Comparison of ENCODE assay signal across 8 cellular contexts in genomic region chr11:119316729-119317591, GRCh38. TPM values are rescaled to one million over a fixed set of nuclear protein-coding genes. Genes with fewer than 3 reads are reported as not detected.
DNase-seq lines count a peak whose midpoint lies in the region; ATAC-seq and TF ChIP-seq lines count a peak whose summit lies in the region.

TSS of gene MCAM (minus strand) at chr11:119317130. CDS start at chr11:119317101, 29 bp downstream.

- no peak for ATAC-seq in memory B cell (ENCODE audit: low read depth)
- ATAC-seq in HG02938 (IDR thresholded peaks at IDR 0.05; ENCODE audit: unreplicated experiment), result no peak

- peak within 1 kb of the TSS; percentile 59 for H3K4me3 ChIP-seq in thymus (ENCODE audit: low read length)

- peaks cover 20% of the 10 kb centered on the region for H3K4me1 Mint-ChIP-seq in T-helper 1 cell treated with Interleukin-12 subunit alpha and Interleukin-12 subunit beta and Interleukin-4 antibody, amounts not matched to agents 30 μg/mL and 1 μg/mL, for 36 hours (ENCODE audit: low read depth)
- peaks cover 27% of the 10 kb centered on the region for H3K4me1 Mint-ChIP-seq in memory B cell

- H3K36me3 Mint-ChIP-seq in T-helper 1 cell treated with Interleukin-12 subunit alpha and Interleukin-12 subunit beta and Interleukin-4 antibody, amounts not matched to agents 30 μg/mL and 1 μg/mL, for 36 hours (ENCODE audit: low read depth), result no peaks in the 10 kb centered on the region
- H3K36me3 Mint-ChIP-seq in memory B cell, result no peaks in the 10 kb centered on the region

- H3K36me3 ChIP-seq in thymus (ENCODE audit: control insufficient read depth, insufficient read depth), result no peaks in the 10 kb centered on the region

- DNase-seq in T-helper 1 cell, result no peak
- peak; percentile 79 for DNase-seq in ecto neural progenitor cell (ENCODE audit: low spot score)
- DNase-seq in memory B cell (ENCODE audit: low spot score in 2 of 2), result peak in 1 of 2 donors; percentile 36
- no peak for DNase-seq in SKM-1 treated with dmso at 0.1 percent for 144 hours (lab: John Stamatoyannopoulos, UW; ENCODE audit: unreplicated experiment)

- H3K4me3 Mint-ChIP-seq in T-helper 1 cell treated with Interleukin-12 subunit alpha and Interleukin-12 subunit beta and Interleukin-4 antibody, amounts not matched to agents 30 μg/mL and 1 μg/mL, for 36 hours, result peak within 1 kb of the TSS; percentile 63
- H3K4me3 Mint-ChIP-seq in memory B cell, result peak within 1 kb of the TSS; percentile 78

- peaks cover 36% of the 10 kb centered on the region for H3K4me1 ChIP-seq in thymus (ENCODE audit: control insufficient read depth, insufficient read depth, low read length)

- peaks cover 35% of the 10 kb centered on the region for H3K27me3 Mint-ChIP-seq in T-helper 1 cell treated with Interleukin-12 subunit alpha and Interleukin-12 subunit beta and Interleukin-4 antibody, amounts not matched to agents 30 μg/mL and 1 μg/mL, for 36 hours (ENCODE audit: low read depth)
- peaks cover 17% of the 10 kb centered on the region for H3K27me3 Mint-ChIP-seq in memory B cell

- H3K9me3 Mint-ChIP-seq in T-helper 1 cell treated with Interleukin-12 subunit alpha and Interleukin-12 subunit beta and Interleukin-4 antibody, amounts not matched to agents 30 μg/mL and 1 μg/mL, for 36 hours, result no peaks in the 10 kb centered on the region
- no peaks in the 10 kb centered on the region for H3K9me3 Mint-ChIP-seq in memory B cell

- peaks cover 42% of the 10 kb centered on the region for H3K27me3 ChIP-seq in thymus (ENCODE audit: control insufficient read depth, insufficient read depth)

- H3K27ac Mint-ChIP-seq in T-helper 1 cell treated with Interleukin-12 subunit alpha and Interleukin-12 subunit beta and Interleukin-4 antibody, amounts not matched to agents 30 μg/mL and 1 μg/mL, for 36 hours, result no peak within 1 kb of the TSS
- no peak within 1 kb of the TSS for H3K27ac Mint-ChIP-seq in memory B cell

- H3K9me3 ChIP-seq in thymus (ENCODE audit: control insufficient read depth), result no peaks in the 10 kb centered on the region

- WGBS in thymus, result 3% methylated on average over 74 of the region's 74 CpGs

- peak within 1 kb of the TSS; percentile 10 for H3K27ac ChIP-seq in thymus (ENCODE audit: low read depth)

TF ChIP-seq in PFSK-1, 5 proteins besides CTCF, POLR2A, EP300 and RAD21:
- no peak for TF ChIP-seq REST (IDR thresholded peaks at IDR 0.05; ENCODE audit: insufficient read depth in 1 of 2, low read depth in 2 of 2, low read length in 2 of 2)
- peak; percentile 58; the same call in 1 of the 2 replicates for TF ChIP-seq TAF1 (IDR thresholded peaks at IDR 0.05; ENCODE audit: borderline replicate concordance, insufficient read depth, low read length)
- TF ChIP-seq POLR2AphosphoS5 (IDR thresholded peaks at IDR 0.05; ENCODE audit: low read depth, low read length), result 0 out of 2 replicates have a peak, but pooled peaks have one; percentile 48
- TF ChIP-seq SIN3A (IDR thresholded peaks at IDR 0.05; ENCODE audit: borderline replicate concordance, insufficient read depth, low read length), result no peak
TF ChIP-seq in PFSK-1: peak in this region for 2.

RNA-seq across cellular contexts. Expression of gene MCAM, which starts in this region (rescaled TPM):
- polyA plus RNA-seq in PFSK-1 (2012; ENCODE audit: insufficient read length, low read depth), result 32.9 TPM
- polyA plus RNA-seq in thymus, result 54.4 TPM
